ENCODE assay signal across 12 cellular contexts in genomic region chr3:133472242-133472641, GRCh38.
DNase-seq lines count a peak whose midpoint lies in the region; ATAC-seq and TF ChIP-seq lines count a peak whose summit lies in the region.
"Had no signal": no experiment of that assay in that cellular context is flagged by ENCODE, and none has a peak within 500 bp of the region (broad histone marks: within the 10 kb centered on the region; RNA-seq: fewer than 3 reads in every experiment).

No MANE protein-coding gene starts in this region.

- intact Hi-C loops in activated CD4-positive, alpha-beta T cell treated with anti-CD3 and anti-CD28 coated beads, Interleukin-2, amount 10 ng/mL, durations not matched to agents 24 days and 14 days (cut with micrococcal nuclease), result loop anchor here (10.0 kb wide), 1 partner anchor 333 kb away; the partner anchor contains the start of gene SRPRB

- no peak overlapping the region for H3K4me2 ChIP-seq in fibroblast of lung (ENCODE audit: extremely low read depth, insufficient read depth, low read length)

- H3K4me1 ChIP-seq in fibroblast of lung (ENCODE audit: control insufficient read depth, extremely low read depth, insufficient read depth, low read length), result peaks cover 7% of the 10 kb centered on the region

- peaks cover 6% of the 10 kb centered on the region for H3K27me3 Mint-ChIP-seq in progenitor cell of endocrine pancreas
- no peaks in the 10 kb centered on the region for H3K27me3 Mint-ChIP-seq in activated CD4-positive, alpha-beta T cell treated with anti-CD3 and anti-CD28 coated beads, Interleukin-2, amount 10 ng/mL, durations not matched to agents 24 days and 14 days
- H3K27me3 Mint-ChIP-seq: CD4-positive, CD25-positive, alpha-beta regulatory T cell; naive thymus-derived CD8-positive, alpha-beta T cell had no signal

- peaks cover 30% of the 10 kb centered on the region for H3K4me1 Mint-ChIP-seq in progenitor cell of endocrine pancreas (ENCODE audit: low read depth)
- H3K4me1 Mint-ChIP-seq in activated CD4-positive, alpha-beta T cell treated with anti-CD3 and anti-CD28 coated beads, Interleukin-2, amount 10 ng/mL, durations not matched to agents 24 days and 14 days, result peaks cover 40% of the 10 kb centered on the region

- DNase-seq in NCI-H524 treated with DMSO at 0.1 percent for 48 hours (lab: John Stamatoyannopoulos, UW), result peak; percentile 51
- peak; percentile 29 to 30 for DNase-seq in fibroblast of lung (ENCODE audit: low read depth in 2 of 2)
- no peak for DNase-seq in progenitor cell of endocrine pancreas (ENCODE audit: low spot score, unreplicated experiment)
- no peak for DNase-seq in stimulated activated CD4-positive, alpha-beta T cell treated with anti-CD3 and anti-CD28 coated beads, Interleukin-2, amount 100 ng/mL, for 48 hours
- no peak for DNase-seq in stimulated activated CD4-positive, alpha-beta T cell treated with anti-CD3 and anti-CD28 coated beads, Interleukin-4, amount 100 ng/mL, for 24 hours
- DNase-seq in activated CD4-positive, alpha-beta T cell treated with anti-CD3 and anti-CD28 coated beads, Interleukin-2, amount 10 ng/mL, durations not matched to agents 24 days and 14 days, result no peak
- DNase-seq: CD4-positive, CD25-positive, alpha-beta regulatory T cell; naive thymus-derived CD8-positive, alpha-beta T cell had no signal

- no peaks in the 10 kb centered on the region for H3K36me3 ChIP-seq in fibroblast of lung (ENCODE audit: control insufficient read depth, insufficient read depth, low read length)
- H3K36me3 ChIP-seq: HAP-1 had no signal

- H3K79me2 ChIP-seq in fibroblast of lung (ENCODE audit: control insufficient read depth, insufficient read depth, low read length), result no peaks in the 10 kb centered on the region

- TF ChIP-seq CTCF in fibroblast of lung (conservative IDR thresholded peaks at IDR 0.05 in 1 of 2, IDR thresholded peaks at IDR 0.05 in 1 of 2; ENCODE audit: low read depth in 1 of 2, low read length in 2 of 2) (no peak), progenitor cell of endocrine pancreas (IDR thresholded peaks at IDR 0.05; ENCODE audit: unreplicated experiment) (no peak)

- no peaks in the 10 kb centered on the region for H3K9me3 Mint-ChIP-seq in progenitor cell of endocrine pancreas (ENCODE audit: low read depth)
- no peaks in the 10 kb centered on the region for H3K9me3 Mint-ChIP-seq in activated CD4-positive, alpha-beta T cell treated with anti-CD3 and anti-CD28 coated beads, Interleukin-2, amount 10 ng/mL, durations not matched to agents 24 days and 14 days
- H3K9me3 Mint-ChIP-seq: IgD-negative memory B cell; naive thymus-derived CD8-positive, alpha-beta T cell had no signal

- peak overlapping the region; percentile 24; the same call in 1 of the 2 replicates for H3K4me3 ChIP-seq in GM08714 (ENCODE audit: low read length)
- H3K4me3 ChIP-seq in fibroblast of lung (replicated peaks in 1 of 4; ENCODE audit: control extremely low read depth in 1 of 4, insufficient read depth in 1 of 4, low read depth in 3 of 4, low read length in 4 of 4), result no peak overlapping the region
- H3K4me3 ChIP-seq: HAP-1 had no signal

- no peak overlapping the region for H3K27ac ChIP-seq in fibroblast of lung (ENCODE audit: insufficient read depth, low read length)

- no peak overlapping the region for H2AFZ ChIP-seq in fibroblast of lung (ENCODE audit: low read length)

- H3K9ac ChIP-seq in fibroblast of lung (ENCODE audit: insufficient read depth, low read length), result no peak overlapping the region

- peak overlapping the region; percentile 35 for H3K4me3 Mint-ChIP-seq in progenitor cell of endocrine pancreas (ENCODE audit: low read depth)
- no peak overlapping the region for H3K4me3 Mint-ChIP-seq in activated CD4-positive, alpha-beta T cell treated with anti-CD3 and anti-CD28 coated beads, Interleukin-2, amount 10 ng/mL, durations not matched to agents 24 days and 14 days
- H3K4me3 Mint-ChIP-seq: CD4-positive, CD25-positive, alpha-beta regulatory T cell; IgD-negative memory B cell; naive thymus-derived CD8-positive, alpha-beta T cell had no signal

- H4K20me1 ChIP-seq in fibroblast of lung (ENCODE audit: control insufficient read depth, extremely low read depth, insufficient read depth, low read length), result no peaks in the 10 kb centered on the region

- no peaks in the 10 kb centered on the region for H3K27me3 ChIP-seq in fibroblast of lung (ENCODE audit: control insufficient read depth, insufficient read depth, low read length)

- no peaks in the 10 kb centered on the region for H3K36me3 Mint-ChIP-seq in progenitor cell of endocrine pancreas (ENCODE audit: insufficient read depth)
- no peaks in the 10 kb centered on the region for H3K36me3 Mint-ChIP-seq in activated CD4-positive, alpha-beta T cell treated with anti-CD3 and anti-CD28 coated beads, Interleukin-2, amount 10 ng/mL, durations not matched to agents 24 days and 14 days (ENCODE audit: low read depth)
- H3K36me3 Mint-ChIP-seq: IgD-negative memory B cell had no signal

- ATAC-seq in GM18870 (IDR thresholded peaks at IDR 0.05; ENCODE audit: unreplicated experiment), result no peak
- ATAC-seq: naive thymus-derived CD8-positive, alpha-beta T cell had no signal

- H3K27ac Mint-ChIP-seq in progenitor cell of endocrine pancreas, result no peak overlapping the region
- H3K27ac Mint-ChIP-seq in activated CD4-positive, alpha-beta T cell treated with anti-CD3 and anti-CD28 coated beads, Interleukin-2, amount 10 ng/mL, durations not matched to agents 24 days and 14 days, result no peak overlapping the region

- no peaks in the 10 kb centered on the region for H3K9me3 ChIP-seq in fibroblast of lung (ENCODE audit: control insufficient read depth, insufficient read depth, low read depth, low read length)
- H3K9me3 ChIP-seq: HAP-1 had no signal

Comparison
In these comparisons a context has a peak if more than half of its experiments do, and no peak if none do; other contexts are left out.
1. DNase-seq: peak in NCI-H524 treated with DMSO at 0.1 percent for 48 hours (single experiment) and fibroblast of lung (2 of 2); none in progenitor cell of endocrine pancreas (single experiment), stimulated activated CD4-positive, alpha-beta T cell treated with anti-CD3 and anti-CD28 coated beads, Interleukin-2, amount 100 ng/mL, for 48 hours (0 of 2), stimulated activated CD4-positive, alpha-beta T cell treated with anti-CD3 and anti-CD28 coated beads, Interleukin-4, amount 100 ng/mL, for 24 hours (single experiment) and activated CD4-positive, alpha-beta T cell treated with anti-CD3 and anti-CD28 coated beads, Interleukin-2, amount 10 ng/mL, durations not matched to agents 24 days and 14 days (single experiment).